22 cellular contexts compared by ENCODE assay signal in the genomic region with DNA sequence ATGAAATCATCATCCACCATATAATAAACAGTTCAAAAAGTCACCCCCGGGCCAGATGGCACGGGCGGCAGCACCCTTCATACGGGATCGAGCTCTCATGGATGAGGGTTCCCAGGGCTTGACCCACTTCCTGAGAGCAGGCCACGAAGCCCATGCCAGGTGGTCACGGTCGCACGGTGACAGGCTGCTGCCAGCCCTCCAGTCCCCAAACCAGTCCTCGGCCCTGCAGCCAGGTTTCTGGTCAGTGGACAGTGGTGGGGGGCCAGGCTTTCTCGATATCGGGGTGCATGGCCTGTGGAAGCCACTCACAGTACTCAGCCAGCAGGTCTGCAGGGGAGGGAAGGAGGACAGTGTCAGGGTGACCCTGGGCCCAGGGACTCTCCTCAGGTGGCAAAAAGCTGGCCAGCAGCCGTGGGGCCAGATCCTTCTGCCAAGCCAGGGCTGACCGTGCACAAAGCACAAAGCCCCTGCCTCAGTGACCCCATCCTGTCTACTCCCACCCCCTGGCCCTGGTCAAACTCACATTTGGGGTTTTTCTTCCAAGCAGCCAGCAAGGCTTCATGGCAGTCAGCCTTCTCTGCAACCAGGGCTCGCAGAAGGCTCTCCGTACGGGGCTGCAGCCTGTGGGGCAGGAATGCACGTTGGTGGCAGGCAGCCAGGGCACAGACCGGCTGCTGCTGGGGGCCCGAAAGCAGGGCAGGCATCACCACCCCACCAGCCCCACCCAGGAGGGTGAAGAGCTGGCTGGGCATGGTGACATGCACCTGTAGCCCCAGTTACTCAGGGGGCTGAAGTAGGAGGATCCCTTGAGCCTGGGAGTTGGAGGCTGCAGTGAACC. TPM values are rescaled to one million over a fixed set of nuclear protein-coding genes. Genes with fewer than 3 reads are reported as not detected.
A peak's percentile ranks its signal among the peaks of the same experiment; 100 is the strongest.
DNase-seq lines count a peak whose midpoint lies in the region; ATAC-seq, FAIRE-seq and TF ChIP-seq lines count a peak whose summit lies in the region.
"Had no signal": no experiment of that assay in that cellular context is flagged by ENCODE, and none has a peak within 500 bp of the region (broad histone marks: within the 10 kb centered on the region; RNA-seq: fewer than 3 reads in every experiment).

No MANE protein-coding gene starts in this region.

- H3K4me1 ChIP-seq in heart right ventricle: peaks cover 0 to 10% (median 0%) of the 10 kb centered on the region in 9 donors
- H3K4me1 ChIP-seq: SJCRH30 had no signal

- DNase-seq in Right ventricle myocardium superior: peak; percentile 45
- DNase-seq in cardiac septum (ENCODE audit: low spot score): no peak
- no peak for DNase-seq in heart right ventricle
- DNase-seq in kidney tubule cell (ENCODE audit: low spot score): peak; percentile 15
- DNase-seq in SHP77 (lab: John Stamatoyannopoulos, UW): no peak
- no peak for DNase-seq in urothelium cell line (ENCODE audit: low spot score)
- no peak for DNase-seq in stimulated activated naive CD4-positive, alpha-beta T cell treated with Interleukin-2 at 50 U/mL for 16 hours (lab: John Stamatoyannopoulos, UW)
- DNase-seq in cortex of kidney (lab: John Stamatoyannopoulos, UW): no peak
- DNase-seq: DMS79 treated with DMSO at 0.1 percent for 48 hours, H9, HFFc6, KBM-7, MM.1S, NCI-H1092, NCI-H1436, NCI-H1930, PC-9, RPMI8226, SJCRH30 had no signal

- intact Hi-C loops in Right ventricle myocardium superior (cut with DNase I) (no loop called here), cardiac septum (cut with DNase I) (no loop called here), heart right ventricle (cut with DNase I) (no loop called here)

- peaks cover 0 to 72% (median 17%) of the 10 kb centered on the region in 9 donors for H3K36me3 ChIP-seq in heart right ventricle
- H3K36me3 ChIP-seq: SJCRH30 had no signal

- TF ChIP-seq CTCF in heart right ventricle (IDR thresholded peaks at IDR 0.05): no peak

- FAIRE-seq in urothelium cell line (lab: Jason Lieb, UNC): no peak
- FAIRE-seq: GM12878, HepG2 had no signal

- 67 to 73% methylated on average over 20 of the region's 20 CpGs for WGBS in heart right ventricle, 2 donors

- H3K27ac ChIP-seq in heart right ventricle: peak overlapping the region in 1 of 10 donors; percentile 41
- H3K27ac ChIP-seq: HL-60, PC-9, SJCRH30 had no signal

- H3K27me3 ChIP-seq in heart right ventricle: no peaks in the 10 kb centered on the region
- H3K27me3 ChIP-seq: SJCRH30 had no signal

- ATAC-seq in Right ventricle myocardium superior (ENCODE audit: poor library complexity) (peak; percentile 60), heart right ventricle (peak; percentile 21 to 69 (median 34))
- ATAC-seq: GM12878, HepG2 had no signal

- no peaks in the 10 kb centered on the region for H3K9me3 ChIP-seq in heart right ventricle
- H3K9me3 ChIP-seq: SJCRH30 had no signal

- no peak overlapping the region for H3K4me3 ChIP-seq in heart right ventricle
- H3K4me3 ChIP-seq: GM12878, PC-9, SJCRH30 had no signal

RNA-seq across cellular contexts. Expression of a gene that starts 33.3 kb away (rescaled TPM):
- total RNA-seq in Right ventricle myocardium superior (1,120 TPM), cardiac septum (1,009 TPM), heart right ventricle (1,000 to 10,000 TPM; 1,161 to 1,913 (median 1,447) TPM)
- polyA plus RNA-seq in heart right ventricle: 1,000 to 10,000 TPM; 1,225 to 1,619 TPM

RNA-seq across cellular contexts. Expression of a gene that starts 41.2 kb away (rescaled TPM):
- total RNA-seq in Right ventricle myocardium superior: 4.9 TPM
- 7.1 TPM for total RNA-seq in cardiac septum
- total RNA-seq in heart right ventricle: 10 to 100 TPM in 1 of 10 donors, 1 to 10 TPM in 9; 4.2 to 13.3 (median 5.9) TPM
- 1 to 10 TPM; 3.7 to 9.3 TPM for polyA plus RNA-seq in heart right ventricle

RNA-seq across cellular contexts. Expression of a gene that starts 45.7 kb away (rescaled TPM):
- total RNA-seq in Right ventricle myocardium superior (3.5 TPM), cardiac septum (3.4 TPM), heart right ventricle (1 to 10 TPM; 3.2 to 4.9 (median 3.9) TPM)
- polyA plus RNA-seq in heart right ventricle: 1 to 10 TPM; 1.3 to 1.5 TPM

Comparison
In these comparisons a context has a peak if more than half of its experiments do, and no peak if none do; other contexts are left out.
1. DNase-seq: peak in Right ventricle myocardium superior (single experiment) and kidney tubule cell (single experiment); none in cardiac septum (single experiment), heart right ventricle (0 of 2), SHP77 (0 of 2), urothelium cell line (single experiment), stimulated activated naive CD4-positive, alpha-beta T cell treated with Interleukin-2 at 50 U/mL for 16 hours (single experiment) and cortex of kidney (single experiment).